Comparison of ENCODE assay signal across 2 cellular contexts in the genomic region with DNA sequence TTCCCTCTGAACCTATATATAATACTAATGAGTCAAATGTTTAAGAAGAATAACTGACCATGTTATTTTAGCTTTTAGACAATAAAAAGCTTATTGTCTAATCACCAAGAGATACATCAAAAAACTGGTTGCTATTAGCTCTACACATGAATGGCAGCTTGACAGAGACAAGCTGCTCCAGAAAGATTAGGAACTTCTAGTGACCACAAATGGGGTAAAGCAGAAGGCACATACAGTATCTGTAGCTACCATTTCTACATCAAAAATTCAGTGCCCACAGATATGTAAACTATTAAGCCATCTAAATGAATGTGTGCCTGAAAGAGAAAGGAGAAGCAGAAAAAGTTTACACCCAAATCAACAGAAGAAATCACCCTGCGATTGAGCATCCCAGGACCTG.
TF ChIP-seq lines count a peak whose summit lies in the region.

No MANE protein-coding gene starts in this region.

TF ChIP-seq in K562, 482 proteins besides CTCF, POLR2A, EP300 and RAD21 (continues in another document):
- no peak for TF ChIP-seq ZNF143 (CRISPR knock-in tag; IDR thresholded peaks at IDR 0.05)
- TF ChIP-seq, protein P1, sequence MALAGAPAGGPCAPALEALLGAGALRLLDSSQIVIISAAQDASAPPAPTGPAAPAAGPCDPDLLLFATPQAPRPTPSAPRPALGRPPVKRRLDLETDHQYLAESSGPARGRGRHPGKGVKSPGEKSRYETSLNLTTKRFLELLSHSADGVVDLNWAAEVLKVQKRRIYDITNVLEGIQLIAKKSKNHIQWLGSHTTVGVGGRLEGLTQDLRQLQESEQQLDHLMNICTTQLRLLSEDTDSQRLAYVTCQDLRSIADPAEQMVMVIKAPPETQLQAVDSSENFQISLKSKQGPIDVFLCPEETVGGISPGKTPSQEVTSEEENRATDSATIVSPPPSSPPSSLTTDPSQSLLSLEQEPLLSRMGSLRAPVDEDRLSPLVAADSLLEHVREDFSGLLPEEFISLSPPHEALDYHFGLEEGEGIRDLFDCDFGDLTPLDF (CRISPR knock-in tag; IDR thresholded peaks at IDR 0.05) = no peak
- TF ChIP-seq, protein P2, sequence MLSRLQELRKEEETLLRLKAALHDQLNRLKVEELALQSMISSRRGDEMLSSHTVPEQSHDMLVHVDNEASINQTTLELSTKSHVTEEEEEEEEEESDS (CRISPR knock-in tag; IDR thresholded peaks at IDR 0.05) = no peak
- TF ChIP-seq NFIC (IDR thresholded peaks at IDR 0.05) = no peak; the same call in 1 of the 2 replicates
- TF ChIP-seq, protein P3, sequence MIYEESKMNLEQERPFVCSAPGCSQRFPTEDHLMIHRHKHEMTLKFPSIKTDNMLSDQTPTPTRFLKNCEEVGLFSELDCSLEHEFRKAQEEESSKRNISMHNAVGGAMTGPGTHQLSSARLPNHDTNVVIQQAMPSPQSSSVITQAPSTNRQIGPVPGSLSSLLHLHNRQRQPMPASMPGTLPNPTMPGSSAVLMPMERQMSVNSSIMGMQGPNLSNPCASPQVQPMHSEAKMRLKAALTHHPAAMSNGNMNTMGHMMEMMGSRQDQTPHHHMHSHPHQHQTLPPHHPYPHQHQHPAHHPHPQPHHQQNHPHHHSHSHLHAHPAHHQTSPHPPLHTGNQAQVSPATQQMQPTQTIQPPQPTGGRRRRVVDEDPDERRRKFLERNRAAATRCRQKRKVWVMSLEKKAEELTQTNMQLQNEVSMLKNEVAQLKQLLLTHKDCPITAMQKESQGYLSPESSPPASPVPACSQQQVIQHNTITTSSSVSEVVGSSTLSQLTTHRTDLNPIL (CRISPR knock-in tag; IDR thresholded peaks at IDR 0.05) = no peak
- TF ChIP-seq COPS2 (conservative IDR thresholded peaks at IDR 0.05) = no peak
- TF ChIP-seq KDM4B (IDR thresholded peaks at IDR 0.05; ENCODE audit: borderline replicate concordance in 2 of 2, low read depth in 1 of 2) = no peak
- TF ChIP-seq, protein P4, sequence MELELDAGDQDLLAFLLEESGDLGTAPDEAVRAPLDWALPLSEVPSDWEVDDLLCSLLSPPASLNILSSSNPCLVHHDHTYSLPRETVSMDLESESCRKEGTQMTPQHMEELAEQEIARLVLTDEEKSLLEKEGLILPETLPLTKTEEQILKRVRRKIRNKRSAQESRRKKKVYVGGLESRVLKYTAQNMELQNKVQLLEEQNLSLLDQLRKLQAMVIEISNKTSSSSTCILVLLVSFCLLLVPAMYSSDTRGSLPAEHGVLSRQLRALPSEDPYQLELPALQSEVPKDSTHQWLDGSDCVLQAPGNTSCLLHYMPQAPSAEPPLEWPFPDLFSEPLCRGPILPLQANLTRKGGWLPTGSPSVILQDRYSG (tag; conservative IDR thresholded peaks at IDR 0.05; ENCODE audit: low read depth) = no peak
- TF ChIP-seq ZNF766 (CRISPR knock-in tag; conservative IDR thresholded peaks at IDR 0.05) = peak; percentile 54; the same call in 1 of the 2 replicates
- no peak for TF ChIP-seq STAG1 (CRISPR knock-in tag; IDR thresholded peaks at IDR 0.05; ENCODE audit: borderline replicate concordance)
- TF ChIP-seq E2F3 (CRISPR knock-in tag; IDR thresholded peaks at IDR 0.05) = no peak
- no peak for TF ChIP-seq CHCHD3 (CRISPR knock-in tag; IDR thresholded peaks at IDR 0.05)
- TF ChIP-seq ZNF717 (CRISPR knock-in tag; IDR thresholded peaks at IDR 0.05) = no peak
- no peak for TF ChIP-seq BCL6 (CRISPR knock-in tag; IDR thresholded peaks at IDR 0.05)
- no peak for TF ChIP-seq PPARD (CRISPR knock-in tag; IDR thresholded peaks at IDR 0.05)
- TF ChIP-seq, protein P5, sequence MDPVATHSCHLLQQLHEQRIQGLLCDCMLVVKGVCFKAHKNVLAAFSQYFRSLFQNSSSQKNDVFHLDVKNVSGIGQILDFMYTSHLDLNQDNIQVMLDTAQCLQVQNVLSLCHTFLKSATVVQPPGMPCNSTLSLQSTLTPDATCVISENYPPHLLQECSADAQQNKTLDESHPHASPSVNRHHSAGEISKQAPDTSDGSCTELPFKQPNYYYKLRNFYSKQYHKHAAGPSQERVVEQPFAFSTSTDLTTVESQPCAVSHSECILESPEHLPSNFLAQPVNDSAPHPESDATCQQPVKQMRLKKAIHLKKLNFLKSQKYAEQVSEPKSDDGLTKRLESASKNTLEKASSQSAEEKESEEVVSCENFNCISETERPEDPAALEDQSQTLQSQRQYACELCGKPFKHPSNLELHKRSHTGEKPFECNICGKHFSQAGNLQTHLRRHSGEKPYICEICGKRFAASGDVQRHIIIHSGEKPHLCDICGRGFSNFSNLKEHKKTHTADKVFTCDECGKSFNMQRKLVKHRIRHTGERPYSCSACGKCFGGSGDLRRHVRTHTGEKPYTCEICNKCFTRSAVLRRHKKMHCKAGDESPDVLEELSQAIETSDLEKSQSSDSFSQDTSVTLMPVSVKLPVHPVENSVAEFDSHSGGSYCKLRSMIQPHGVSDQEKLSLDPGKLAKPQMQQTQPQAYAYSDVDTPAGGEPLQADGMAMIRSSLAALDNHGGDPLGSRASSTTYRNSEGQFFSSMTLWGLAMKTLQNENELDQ (CRISPR knock-in tag; IDR thresholded peaks at IDR 0.05; ENCODE audit: borderline replicate concordance) = no peak
- TF ChIP-seq, protein P6, sequence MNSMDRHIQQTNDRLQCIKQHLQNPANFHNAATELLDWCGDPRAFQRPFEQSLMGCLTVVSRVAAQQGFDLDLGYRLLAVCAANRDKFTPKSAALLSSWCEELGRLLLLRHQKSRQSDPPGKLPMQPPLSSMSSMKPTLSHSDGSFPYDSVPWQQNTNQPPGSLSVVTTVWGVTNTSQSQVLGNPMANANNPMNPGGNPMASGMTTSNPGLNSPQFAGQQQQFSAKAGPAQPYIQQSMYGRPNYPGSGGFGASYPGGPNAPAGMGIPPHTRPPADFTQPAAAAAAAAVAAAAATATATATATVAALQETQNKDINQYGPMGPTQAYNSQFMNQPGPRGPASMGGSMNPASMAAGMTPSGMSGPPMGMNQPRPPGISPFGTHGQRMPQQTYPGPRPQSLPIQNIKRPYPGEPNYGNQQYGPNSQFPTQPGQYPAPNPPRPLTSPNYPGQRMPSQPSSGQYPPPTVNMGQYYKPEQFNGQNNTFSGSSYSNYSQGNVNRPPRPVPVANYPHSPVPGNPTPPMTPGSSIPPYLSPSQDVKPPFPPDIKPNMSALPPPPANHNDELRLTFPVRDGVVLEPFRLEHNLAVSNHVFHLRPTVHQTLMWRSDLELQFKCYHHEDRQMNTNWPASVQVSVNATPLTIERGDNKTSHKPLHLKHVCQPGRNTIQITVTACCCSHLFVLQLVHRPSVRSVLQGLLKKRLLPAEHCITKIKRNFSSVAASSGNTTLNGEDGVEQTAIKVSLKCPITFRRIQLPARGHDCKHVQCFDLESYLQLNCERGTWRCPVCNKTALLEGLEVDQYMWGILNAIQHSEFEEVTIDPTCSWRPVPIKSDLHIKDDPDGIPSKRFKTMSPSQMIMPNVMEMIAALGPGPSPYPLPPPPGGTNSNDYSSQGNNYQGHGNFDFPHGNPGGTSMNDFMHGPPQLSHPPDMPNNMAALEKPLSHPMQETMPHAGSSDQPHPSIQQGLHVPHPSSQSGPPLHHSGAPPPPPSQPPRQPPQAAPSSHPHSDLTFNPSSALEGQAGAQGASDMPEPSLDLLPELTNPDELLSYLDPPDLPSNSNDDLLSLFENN (IDR thresholded peaks at IDR 0.05; ENCODE audit: low read depth in 2 of 2, low read length in 2 of 2) = no peak; a peak in 1 of 4 replicates
- no peak for TF ChIP-seq MYC (IDR thresholded peaks at IDR 0.05; ENCODE audit: low read depth, low read length)
- TF ChIP-seq MYC (CRISPR knock-in tag; IDR thresholded peaks at IDR 0.05; ENCODE audit: borderline replicate concordance, low read depth) = no peak
- TF ChIP-seq ZNF707 (CRISPR knock-in tag; conservative IDR thresholded peaks at IDR 0.05) = no peak
- no peak for TF ChIP-seq MYNN (IDR thresholded peaks at IDR 0.05)
- TF ChIP-seq MYNN (CRISPR knock-in tag; IDR thresholded peaks at IDR 0.05) = no peak

TF ChIP-seq in neural cell, 6 proteins besides CTCF, POLR2A, EP300 and RAD21:
- no peak for TF ChIP-seq POLR2AphosphoS5 (IDR thresholded peaks at IDR 0.05)
- no peak for TF ChIP-seq TAF1 (IDR thresholded peaks at IDR 0.05; ENCODE audit: low read depth)
- TF ChIP-seq EZH2 (IDR thresholded peaks at IDR 0.05; ENCODE audit: borderline replicate concordance, insufficient read depth, low read length, poor library complexity, severe bottlenecking) = no peak
- TF ChIP-seq, protein P7, sequence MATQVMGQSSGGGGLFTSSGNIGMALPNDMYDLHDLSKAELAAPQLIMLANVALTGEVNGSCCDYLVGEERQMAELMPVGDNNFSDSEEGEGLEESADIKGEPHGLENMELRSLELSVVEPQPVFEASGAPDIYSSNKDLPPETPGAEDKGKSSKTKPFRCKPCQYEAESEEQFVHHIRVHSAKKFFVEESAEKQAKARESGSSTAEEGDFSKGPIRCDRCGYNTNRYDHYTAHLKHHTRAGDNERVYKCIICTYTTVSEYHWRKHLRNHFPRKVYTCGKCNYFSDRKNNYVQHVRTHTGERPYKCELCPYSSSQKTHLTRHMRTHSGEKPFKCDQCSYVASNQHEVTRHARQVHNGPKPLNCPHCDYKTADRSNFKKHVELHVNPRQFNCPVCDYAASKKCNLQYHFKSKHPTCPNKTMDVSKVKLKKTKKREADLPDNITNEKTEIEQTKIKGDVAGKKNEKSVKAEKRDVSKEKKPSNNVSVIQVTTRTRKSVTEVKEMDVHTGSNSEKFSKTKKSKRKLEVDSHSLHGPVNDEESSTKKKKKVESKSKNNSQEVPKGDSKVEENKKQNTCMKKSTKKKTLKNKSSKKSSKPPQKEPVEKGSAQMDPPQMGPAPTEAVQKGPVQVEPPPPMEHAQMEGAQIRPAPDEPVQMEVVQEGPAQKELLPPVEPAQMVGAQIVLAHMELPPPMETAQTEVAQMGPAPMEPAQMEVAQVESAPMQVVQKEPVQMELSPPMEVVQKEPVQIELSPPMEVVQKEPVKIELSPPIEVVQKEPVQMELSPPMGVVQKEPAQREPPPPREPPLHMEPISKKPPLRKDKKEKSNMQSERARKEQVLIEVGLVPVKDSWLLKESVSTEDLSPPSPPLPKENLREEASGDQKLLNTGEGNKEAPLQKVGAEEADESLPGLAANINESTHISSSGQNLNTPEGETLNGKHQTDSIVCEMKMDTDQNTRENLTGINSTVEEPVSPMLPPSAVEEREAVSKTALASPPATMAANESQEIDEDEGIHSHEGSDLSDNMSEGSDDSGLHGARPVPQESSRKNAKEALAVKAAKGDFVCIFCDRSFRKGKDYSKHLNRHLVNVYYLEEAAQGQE (IDR thresholded peaks at IDR 0.05; ENCODE audit: borderline replicate concordance) = no peak
